ENCODE assay signal across 25 cellular contexts in genomic region chr11:19766810-19767209, GRCh38. TPM values are rescaled to one million over a fixed set of nuclear protein-coding genes. Genes with fewer than 3 reads are reported as not detected.
A peak's percentile ranks its signal among the peaks of the same experiment; 100 is the strongest.
DNase-seq lines count a peak whose midpoint lies in the region; ATAC-seq and TF ChIP-seq lines count a peak whose summit lies in the region.
"Had no signal": no experiment of that assay in that cellular context is flagged by ENCODE, and none has a peak within 500 bp of the region (broad histone marks: within the 10 kb centered on the region; RNA-seq: fewer than 3 reads in every experiment).

No MANE protein-coding gene starts in this region.

- H3K4ac ChIP-seq in IMR-90 (ENCODE audit: low read depth, low read length): no peak overlapping the region

- H2AK9ac ChIP-seq in IMR-90 (replicated peaks; ENCODE audit: low read depth, low read length, poor library complexity): no peak overlapping the region

- no peak overlapping the region for H4K5ac ChIP-seq in IMR-90 (ENCODE audit: low read depth, low read length)

- no peak overlapping the region for H3K18ac ChIP-seq in IMR-90 (ENCODE audit: low read depth, low read length)

- ATAC-seq in IMR-90 (ENCODE audit: low read depth): no peak
- ATAC-seq in esophagus mucosa: peak; percentile 47
- ATAC-seq: activated CD8-positive, alpha-beta memory T cell treated with anti-CD3 and anti-CD28 coated beads, Interleukin-2, amount 10 ng/mL, durations not matched to agents 7 days and 5 days; activated T-cell treated with anti-CD3 and anti-CD28 coated beads, Interleukin-2, amount 50 U/mL, for 72 hours; WTC11 had no signal

- H3K9ac ChIP-seq in IMR-90 (ENCODE audit: low read depth, low read length): no peak overlapping the region

- H2BK15ac ChIP-seq in IMR-90 (ENCODE audit: low read depth, low read length): no peak overlapping the region

- in situ Hi-C loops in IMR-90 (cut with MboI; ENCODE audit: low sequenced_read_pairs): loop anchor here (25.0 kb wide), 1 partner anchor 680 kb away; no protein-coding TSS in a partner anchor

- H3K27me3 ChIP-seq in IMR-90 (ENCODE audit: control insufficient read depth, insufficient read depth, low read length): peaks cover 5% of the 10 kb centered on the region; the same call in 1 of the 2 replicates
- H3K27me3 ChIP-seq in osteoblast (ENCODE audit: insufficient read depth, low read length): no peaks in the 10 kb centered on the region

- H3K79me1 ChIP-seq in IMR-90 (ENCODE audit: low read depth in 1 of 2, low read length in 2 of 2): peaks cover 58 to 64% of the 10 kb centered on the region in 2 experiments

- no peak overlapping the region for H2AFZ ChIP-seq in IMR-90 (replicated peaks; ENCODE audit: low read length, poor library complexity)
- H2AFZ ChIP-seq in osteoblast (ENCODE audit: low read length): no peak overlapping the region

- H3K4me1 ChIP-seq in IMR-90 (ENCODE audit: control insufficient read depth, insufficient read depth, low read length): peaks cover 4% of the 10 kb centered on the region
- peaks cover 26% of the 10 kb centered on the region for H3K4me1 ChIP-seq in osteoblast (ENCODE audit: insufficient read depth, low read length)

- H4K20me1 ChIP-seq in IMR-90 (ENCODE audit: insufficient read depth, low read length) (peaks cover 90% of the 10 kb centered on the region), osteoblast (ENCODE audit: insufficient read depth, low read length) (peaks cover 92% of the 10 kb centered on the region)

- H3K27ac ChIP-seq in IMR-90 (ENCODE audit: insufficient read depth, low read length) (no peak overlapping the region), osteoblast (ENCODE audit: low read depth, low read length) (no peak overlapping the region)
- H3K27ac ChIP-seq: cardiac muscle cell had no signal

- no TSS peak for BruUV-seq in IMR-90 (replicated peaks; lab: Mats Ljungman, UMichigan)

- H3K56ac ChIP-seq in IMR-90 (ENCODE audit: extremely low read depth, insufficient read depth, low read length): no peak overlapping the region

- H3K9me1 ChIP-seq in IMR-90 (ENCODE audit: insufficient read depth, low read length): peaks cover 17% of the 10 kb centered on the region

- peaks cover 2% of the 10 kb centered on the region; the same call in 1 of the 2 replicates for H3K36me3 ChIP-seq in IMR-90 (ENCODE audit: control insufficient read depth, insufficient read depth, low read length)
- H3K36me3 ChIP-seq in osteoblast (ENCODE audit: insufficient read depth, low read length): no peaks in the 10 kb centered on the region
- H3K36me3 ChIP-seq: cardiac muscle cell had no signal

- peak; percentile 50 for DNase-seq in EL
- peak; percentile 11 for DNase-seq in IMR-90
- DNase-seq in osteoblast (ENCODE audit: insufficient read length, low spot score, missing footprints): peak; percentile 79
- no peak for DNase-seq in NCI-H345 treated with DMSO at 0.1 percent for 48 hours (lab: John Stamatoyannopoulos, UW; ENCODE audit: unreplicated experiment)
- no peak for DNase-seq in GOT3 (lab: John Stamatoyannopoulos, UW)
- no peak for DNase-seq in activated naive CD4-positive, alpha-beta T cell treated with anti-CD3 and anti-CD28 coated beads, Interleukin-2, amount 50 U/mL, for 16 hours
- DNase-seq: activated CD4-positive, alpha-beta T cell treated with anti-CD3 and anti-CD28 coated beads, Interleukin-2, amount 50 U/mL, for 1 hour; activated CD8-positive, alpha-beta memory T cell treated with anti-CD3 and anti-CD28 coated beads, Interleukin-2, amount 10 ng/mL, durations not matched to agents 7 days and 5 days; activated naive CD4-positive, alpha-beta T cell treated with anti-CD3 and anti-CD28 coated beads for 36 hours; activated T-cell treated with anti-CD3 and anti-CD28 coated beads, Interleukin-2, amount 50 U/mL, for 72 hours; AML-193; CD4-positive, alpha-beta memory T cell; DMS53; endodermal cell; glutamatergic neuron; Karpas-422; NCI-H1048; NCI-H1694 treated with DMSO at 0.1 percent for 48 hours; NCI-H69; stimulated activated CD4-positive, alpha-beta T cell treated with anti-CD3 and anti-CD28 coated beads, Interleukin-4, amount 100 ng/mL, for 1 hour; stimulated activated naive CD4-positive, alpha-beta T cell had no signal

- CTCF ChIA-PET in IMR-90 (lab: Yijun Ruan, JAX): interaction anchor here (0.5 kb wide), 1 partner anchor 182 kb away, joined by 3 read pairs; no protein-coding TSS in a partner anchor

- intact Hi-C loops in IMR-90 (cut with micrococcal nuclease): no loop called here

- no peak overlapping the region for H3K14ac ChIP-seq in IMR-90 (replicated peaks; ENCODE audit: low read depth, low read length)

- POLR2A ChIA-PET in IMR-90 (lab: Charles Lee; ENCODE audit: unreplicated experiment): interaction anchor here (0.5 kb wide), 1 partner anchor 20 kb away, joined by 13 read pairs; no protein-coding TSS in a partner anchor

- no peaks in the 10 kb centered on the region for H3K9me3 ChIP-seq in IMR-90 (ENCODE audit: control insufficient read depth, insufficient read depth, low read length)
- H3K9me3 ChIP-seq in osteoblast (ENCODE audit: low read depth, low read length): no peaks in the 10 kb centered on the region

- WGBS in IMR-90 (ENCODE audit: extremely low coverage in 2 of 2, insufficient read length in 1 of 2), 2 experiments: no CpG with 5 or more reads among the region's 1 CpG

- peaks cover 84% of the 10 kb centered on the region for H3K79me2 ChIP-seq in osteoblast (ENCODE audit: insufficient read depth, low read length)

- H2BK20ac ChIP-seq in IMR-90 (ENCODE audit: low read depth, low read length): no peak overlapping the region

- TF ChIP-seq POLR2A in IMR-90 (IDR thresholded peaks at IDR 0.05; ENCODE audit: low read depth, low read length): no peak

- H2BK5ac ChIP-seq in IMR-90 (ENCODE audit: low read depth, low read length, poor library complexity, severe bottlenecking): no peak overlapping the region

- H4K8ac ChIP-seq in IMR-90 (ENCODE audit: low read depth in 2 of 2, low read length in 2 of 2): no peak overlapping the region

- TF ChIP-seq CTCF in IMR-90 (conservative IDR thresholded peaks at IDR 0.05; ENCODE audit: low read depth, low read length) (no peak), osteoblast (IDR thresholded peaks at IDR 0.05; ENCODE audit: extremely low read depth, low read depth, low read length) (no peak)

- no peak overlapping the region for H3K23ac ChIP-seq in IMR-90 (ENCODE audit: low read depth, low read length)

- H2AK5ac ChIP-seq in IMR-90 (ENCODE audit: low read depth, low read length): no peak overlapping the region

- H2BK120ac ChIP-seq in IMR-90 (ENCODE audit: low read depth, low read length): no peak overlapping the region

- TF ChIP-seq RAD21 in IMR-90 (IDR thresholded peaks at IDR 0.05; ENCODE audit: low read length): no peak

- dilution Hi-C loops in IMR-90 (cut with HindIII; ENCODE audit: low sequenced_read_pairs, unreplicated experiment): no loop called here

- no peak overlapping the region for H3K4me3 ChIP-seq in IMR-90 (ENCODE audit: insufficient read depth, low read depth, low read length)
- H3K4me3 ChIP-seq in osteoblast (ENCODE audit: insufficient read depth, low read length): no peak overlapping the region
- H3K4me3 ChIP-seq: cardiac muscle cell, GM12878 had no signal

- no peak overlapping the region for H4K91ac ChIP-seq in IMR-90 (ENCODE audit: insufficient read depth, low read depth, low read length)

- H3K4me2 ChIP-seq in IMR-90 (ENCODE audit: low read depth, low read length): no peak overlapping the region
- no peak overlapping the region for H3K4me2 ChIP-seq in osteoblast (ENCODE audit: insufficient read depth, low read length)

TF ChIP-seq in IMR-90, 13 proteins besides CTCF, POLR2A, EP300 and RAD21:
- TF ChIP-seq MXI1 (IDR thresholded peaks at IDR 0.05; ENCODE audit: borderline replicate concordance, low read depth, low read length) (no peak), MAZ (IDR thresholded peaks at IDR 0.05; ENCODE audit: borderline replicate concordance, low read depth, low read length) (no peak), BHLHE40 (IDR thresholded peaks at IDR 0.05; ENCODE audit: low read depth, low read length) (no peak), CHD1 (IDR thresholded peaks at IDR 0.05; ENCODE audit: low read depth, low read length) (no peak)

RNA-seq across cellular contexts. Expression of gene NAV2, which starts 54.2 kb away (rescaled TPM):
- total RNA-seq in IMR-90 (2012; rRNA removed) (4.5 and 4.7 TPM in 2 replicates), esophagus mucosa (17.0 TPM), osteoblast (8.7 and 12.4 TPM in 2 replicates)
- polyA plus RNA-seq in IMR-90 (2012; rRNA removed): 12.3 and 12.6 TPM in 2 replicates
- polyA plus RNA-seq in IMR-90 (2012; cell fraction: cytosol; rRNA removed): 4.9 and 7.2 TPM in 2 replicates
- polyA plus RNA-seq in IMR-90 (2012; cell fraction: nucleus; rRNA removed; ENCODE audit: low replicate concordance): 50.0 and 63.2 TPM in 2 replicates

Comparison
In these comparisons a context has a peak if more than half of its experiments do, and no peak if none do; other contexts are left out.
1. DNase-seq: peak in EL (single experiment), IMR-90 (single experiment) and osteoblast (single experiment); none in NCI-H345 treated with DMSO at 0.1 percent for 48 hours (single experiment), GOT3 (single experiment) and activated naive CD4-positive, alpha-beta T cell treated with anti-CD3 and anti-CD28 coated beads, Interleukin-2, amount 50 U/mL, for 16 hours (single experiment).